Comparison of ENCODE assay signal across 18 cellular contexts in the genomic region with DNA sequence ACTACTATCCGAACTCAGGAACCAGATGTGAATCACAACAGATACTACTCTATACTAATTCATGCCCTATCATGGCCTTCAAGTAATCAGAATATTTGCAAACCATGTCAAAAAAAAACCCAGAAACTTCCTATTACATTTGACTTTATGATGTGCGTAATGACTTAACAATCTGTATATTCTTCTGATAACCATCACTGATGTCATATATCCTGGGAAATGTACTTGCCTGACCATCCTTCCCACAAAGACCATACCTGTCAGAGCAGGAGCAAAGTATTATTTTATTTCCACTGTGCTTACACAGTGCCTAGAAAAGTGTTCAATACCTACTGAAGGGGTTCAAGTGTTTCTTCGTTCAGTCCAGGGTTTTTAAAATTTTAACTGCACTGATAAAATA.
"Had no signal": no experiment of that assay in that cellular context is flagged by ENCODE, and none has a peak within 500 bp of the region (broad histone marks: within the 10 kb centered on the region; RNA-seq: fewer than 3 reads in every experiment).

No MANE protein-coding gene starts in this region.

- H3K27ac ChIP-seq: coronary artery, dorsolateral prefrontal cortex, esophagus muscularis mucosa, foreskin keratinocyte, lower lobe of right lung had no signal

- ATAC-seq: foreskin keratinocyte; left cardiac atrium; left lobe of liver; lower lobe of right lung; naive thymus-derived CD4-positive, alpha-beta T cell; natural killer cell had no signal

- H3K4me3 ChIP-seq: coronary artery, dorsolateral prefrontal cortex, esophagus muscularis mucosa, heart right ventricle, lower lobe of right lung had no signal

- DNase-seq: dermis blood vessel endothelial cell; dorsolateral prefrontal cortex; effector CD4-positive, alpha-beta T cell; effector memory CD4-positive, alpha-beta T cell; foreskin keratinocyte; glutamatergic neuron; head of caudate nucleus; heart right ventricle; hippocampal formation; left cardiac atrium; left ventricle myocardium superior; lower lobe of right lung; mesenchymal stem cell; naive thymus-derived CD4-positive, alpha-beta T cell; natural killer cell had no signal

- H3K4me1 ChIP-seq: esophagus muscularis mucosa, foreskin keratinocyte, lower lobe of right lung had no signal

- H3K27me3 ChIP-seq: dorsolateral prefrontal cortex, esophagus muscularis mucosa, foreskin keratinocyte, heart right ventricle had no signal

- H3K9me3 ChIP-seq: esophagus muscularis mucosa, lower lobe of right lung had no signal
